17 cellular contexts compared by ENCODE assay signal in the genomic region with DNA sequence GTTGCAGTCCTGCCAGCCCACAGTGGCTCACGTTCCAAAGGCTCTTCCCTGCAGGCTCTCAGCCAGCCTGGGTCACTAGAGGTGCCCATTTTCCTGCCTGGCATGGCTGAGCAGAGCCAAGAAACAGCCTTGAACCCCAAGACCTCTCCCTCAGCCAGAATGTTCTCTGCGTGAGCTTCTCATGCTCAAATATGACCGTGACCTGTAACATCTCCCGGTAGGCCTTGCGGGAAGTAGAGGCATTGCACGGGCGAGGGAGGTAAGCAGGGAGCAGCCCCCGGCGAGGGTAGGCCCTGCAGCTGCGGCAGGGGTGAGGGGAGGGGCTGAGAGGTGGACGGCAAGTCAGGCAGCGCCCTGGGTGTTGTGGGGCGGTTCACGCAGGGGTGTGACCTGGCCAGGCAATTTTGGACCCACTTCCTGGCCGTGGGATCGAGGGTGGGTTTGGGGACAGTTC.
"Had no signal": no experiment of that assay in that cellular context is flagged by ENCODE, and none has a peak within 500 bp of the region (broad histone marks: within the 10 kb centered on the region; RNA-seq: fewer than 3 reads in every experiment).

No MANE protein-coding gene starts in this region.

- H3K9me3 ChIP-seq: colonic mucosa, pancreas, tibial nerve had no signal

- ATAC-seq: activated naive CD4-positive, alpha-beta T cell treated with anti-CD3 and anti-CD28 coated beads, Interleukin-2, amount 50 U/mL, for 72 hours; activated T-cell treated with anti-CD3 and anti-CD28 coated beads, Interleukin-2, amount 50 U/mL, for 72 hours; left cardiac atrium; pancreas had no signal

- H3K4me3 ChIP-seq: colonic mucosa, lung, pancreas, tibial nerve had no signal

- H3K4me1 ChIP-seq: pancreas had no signal

- H3K27me3 ChIP-seq: colonic mucosa, pancreas, tibial nerve had no signal

- FAIRE-seq: pancreas had no signal

- DNase-seq: activated CD4-positive, alpha-beta T cell treated with anti-CD3 and anti-CD28 coated beads, Interleukin-2, amount 50 U/mL, for 48 hours; activated CD4-positive, CD25-positive, alpha-beta regulatory T cell treated with anti-CD3 and anti-CD28 coated beads, Interleukin-2, amount 50 U/mL, for 72 hours; activated gamma-delta T cell; activated T-cell treated with anti-CD3 and anti-CD28 coated beads, Interleukin-2, amount 50 U/mL, for 72 hours; colonic mucosa; hypothalamus; left cardiac atrium; midbrain; stimulated activated CD4-positive, alpha-beta T cell treated with anti-CD3 and anti-CD28 coated beads, Interleukin-15, amount 100 ng/mL, for 24 hours; stimulated activated CD4-positive, alpha-beta T cell treated with anti-CD3 and anti-CD28 coated beads, Interleukin-4, amount 100 ng/mL, for 4 hours; stimulated activated CD8-positive, alpha-beta memory T cell treated with anti-CD3 and anti-CD28 coated beads, Interleukin-4, amount 100 ng/mL, for 48 hours; stimulated activated naive CD4-positive, alpha-beta T cell treated with Interleukin-2 at 50 U/mL for 16 hours; substantia nigra had no signal

- H3K36me3 ChIP-seq: colonic mucosa, pancreas had no signal

- H3K27ac ChIP-seq: colonic mucosa, pancreas, tibial nerve had no signal
